In the genomic region with DNA sequence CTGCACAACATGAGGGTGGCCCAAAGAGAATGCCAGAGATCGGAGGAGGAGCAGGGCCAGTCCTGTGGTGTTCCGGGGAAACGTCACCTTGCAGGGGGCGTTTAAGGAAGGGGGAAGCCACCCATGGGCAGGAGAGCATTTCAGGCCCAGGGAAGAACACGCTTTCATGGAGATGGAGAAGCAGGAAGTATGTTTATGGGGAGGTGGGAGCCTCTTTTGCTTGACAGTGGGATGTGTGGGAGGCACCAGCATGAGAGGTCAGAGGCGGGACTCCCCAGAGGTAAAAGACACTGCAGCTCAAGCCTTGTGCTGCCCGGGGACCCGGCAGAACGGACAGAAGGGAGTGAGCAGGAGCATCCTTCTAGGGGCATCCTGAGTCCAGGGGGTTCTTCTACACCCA, we compare ENCODE assay signal across 19 cellular contexts. TPM values are rescaled to one million over a fixed set of nuclear protein-coding genes. Genes with fewer than 3 reads are reported as not detected.
A peak's percentile ranks its signal among the peaks of the same experiment; 100 is the strongest.
DNase-seq lines count a peak whose midpoint lies in the region; ATAC-seq and TF ChIP-seq lines count a peak whose summit lies in the region.
"Had no signal": no experiment of that assay in that cellular context is flagged by ENCODE, and none has a peak within 500 bp of the region (broad histone marks: within the 10 kb centered on the region; RNA-seq: fewer than 3 reads in every experiment).

No MANE protein-coding gene starts in this region.

- no peak overlapping the region for H2BK5ac ChIP-seq in neuronal stem cell (ENCODE audit: low read length)

- ATAC-seq in GM21786 (IDR thresholded peaks at IDR 0.05; ENCODE audit: unreplicated experiment) (no peak), left colon (no peak)
- ATAC-seq in natural killer cell treated with Interleukin-12 subunit alpha and Interleukin-12 subunit beta and Interleukin-15 and Interleukin-18, amount 100 ng/mL, for 72 hours: no peak
- ATAC-seq: K562 had no signal

- POLR2A ChIA-PET in MCF 10A (lab: Yijun Ruan, JAX): no interaction called here

- no peak overlapping the region for H3K27ac Mint-ChIP-seq in MCF 10A (ENCODE audit: low read depth, unreplicated experiment)
- no peak overlapping the region for H3K27ac Mint-ChIP-seq in natural killer cell treated with Interleukin-12 subunit alpha and Interleukin-12 subunit beta and Interleukin-15 and Interleukin-18, amount 100 ng/mL, for 72 hours
- H3K27ac Mint-ChIP-seq: CD8-positive, alpha-beta memory T cell; H9 had no signal

- no peak overlapping the region for H2BK120ac ChIP-seq in neuronal stem cell (ENCODE audit: low read depth, low read length)

- peak overlapping the region; percentile 87 for H3K14ac ChIP-seq in neuronal stem cell (ENCODE audit: low read length)

- no peak overlapping the region for H3K9ac ChIP-seq in neuronal stem cell (ENCODE audit: low read depth, low read length, poor library complexity)

- peak overlapping the region; percentile 7 for H3K18ac ChIP-seq in neuronal stem cell (ENCODE audit: low read length)

- no peak overlapping the region for H4K91ac ChIP-seq in neuronal stem cell (ENCODE audit: low read depth, low read length, poor library complexity)

- peaks cover 4% of the 10 kb centered on the region in 2 donors for H3K4me1 ChIP-seq in neuronal stem cell (ENCODE audit: control insufficient read depth in 2 of 2, insufficient read depth in 1 of 2, low read depth in 1 of 2, low read length in 2 of 2)

- peaks cover 8 to 11% of the 10 kb centered on the region in 2 donors for H3K9me3 ChIP-seq in neuronal stem cell (replicated peaks in 1 of 2; ENCODE audit: control insufficient read depth in 2 of 2, insufficient read depth in 1 of 2, low read depth in 1 of 2, low read length in 2 of 2)
- H3K9me3 ChIP-seq: BE2C, Caco-2 had no signal

- no peak overlapping the region for H3K4me2 ChIP-seq in neuronal stem cell (ENCODE audit: insufficient read depth, low read length, poor library complexity, severe bottlenecking)

- intact Hi-C loops in MCF 10A (cut with micrococcal nuclease) (no loop called here), left colon (cut with DNase I, micrococcal nuclease) (no loop called here)

- CTCF ChIA-PET in MCF 10A (lab: Yijun Ruan, JAX): no interaction called here

- no peaks in the 10 kb centered on the region for H3K4me1 Mint-ChIP-seq in MCF 10A (ENCODE audit: insufficient read depth, unreplicated experiment)
- peaks cover 3 to 6% of the 10 kb centered on the region in 2 donors for H3K4me1 Mint-ChIP-seq in natural killer cell treated with Interleukin-12 subunit alpha and Interleukin-12 subunit beta and Interleukin-15 and Interleukin-18, amount 100 ng/mL, for 72 hours (ENCODE audit: low read depth in 2 of 2)

- H3K36me3 ChIP-seq in neuronal stem cell (replicated peaks in 1 of 2; ENCODE audit: control insufficient read depth in 2 of 2, insufficient read depth in 2 of 2, low read length in 2 of 2): no peaks in the 10 kb centered on the region
- H3K36me3 ChIP-seq: BE2C had no signal

- DNase-seq in CD1c-positive myeloid dendritic cell (ENCODE audit: extremely low spot score) (peak; percentile 44), left kidney (ENCODE audit: low read depth, low spot score) (peak; percentile 49), neuronal stem cell (ENCODE audit: low spot score) (no peak), MCF 10A (ENCODE audit: unreplicated experiment) (no peak), left colon (no peak)
- DNase-seq in natural killer cell treated with Interleukin-12 subunit alpha and Interleukin-12 subunit beta and Interleukin-15 and Interleukin-18, amount 100 ng/mL, for 72 hours (ENCODE audit: low spot score): no peak
- DNase-seq: ACHN; BE2C; Caco-2; CD8-positive, alpha-beta memory T cell; GOT3; H9; IMR-90 had no signal

- H2AK5ac ChIP-seq in neuronal stem cell (ENCODE audit: low read depth, low read length): peak overlapping the region; percentile 32

- H3K27ac ChIP-seq in VCaP (peak overlapping the region; percentile 18; the same call in 1 of the 2 replicates), neuronal stem cell (replicated peaks; ENCODE audit: low read length) (no peak overlapping the region)
- H3K27ac ChIP-seq: HL-60 had no signal

- H3K79me1 ChIP-seq in neuronal stem cell (ENCODE audit: low read depth, low read length): no peaks in the 10 kb centered on the region

- no peak overlapping the region for H2BK12ac ChIP-seq in neuronal stem cell (ENCODE audit: low read length)

- no peak overlapping the region for H3K23ac ChIP-seq in neuronal stem cell (ENCODE audit: low read depth, low read length, poor library complexity)

- WGBS in neuronal stem cell (ENCODE audit: extremely low coverage in 2 of 2, insufficient read length in 2 of 2, insufficient replicate concordance in 1 of 2), 2 donors: no CpG with 5 or more reads among the region's 9 CpGs

- H4K8ac ChIP-seq in neuronal stem cell (ENCODE audit: low read depth, low read length): no peak overlapping the region

- no peaks in the 10 kb centered on the region for H3K36me3 Mint-ChIP-seq in MCF 10A (ENCODE audit: insufficient read depth, unreplicated experiment)
- no peaks in the 10 kb centered on the region for H3K36me3 Mint-ChIP-seq in natural killer cell treated with Interleukin-12 subunit alpha and Interleukin-12 subunit beta and Interleukin-15 and Interleukin-18, amount 100 ng/mL, for 72 hours
- H3K36me3 Mint-ChIP-seq: CD8-positive, alpha-beta memory T cell had no signal

- H3K4ac ChIP-seq in neuronal stem cell (ENCODE audit: low read length): no peak overlapping the region

- no peak overlapping the region for H2AFZ ChIP-seq in neuronal stem cell (ENCODE audit: low read length)

- H3K4me3 Mint-ChIP-seq in MCF 10A (ENCODE audit: unreplicated experiment): no peak overlapping the region
- H3K4me3 Mint-ChIP-seq in natural killer cell treated with Interleukin-12 subunit alpha and Interleukin-12 subunit beta and Interleukin-15 and Interleukin-18, amount 100 ng/mL, for 72 hours: no peak overlapping the region

- BruUV-seq in MCF 10A (replicated peaks; lab: Mats Ljungman, UMichigan): no TSS peak

- peak overlapping the region; percentile 52 for H2BK15ac ChIP-seq in neuronal stem cell (ENCODE audit: low read length)

- no peak overlapping the region for H3K4me3 ChIP-seq in neuronal stem cell (ENCODE audit: low read length in 2 of 2)
- H3K4me3 ChIP-seq: K562 had no signal

- H3K9me3 Mint-ChIP-seq in MCF 10A (ENCODE audit: unreplicated experiment): no peaks in the 10 kb centered on the region
- no peaks in the 10 kb centered on the region for H3K9me3 Mint-ChIP-seq in natural killer cell treated with Interleukin-12 subunit alpha and Interleukin-12 subunit beta and Interleukin-15 and Interleukin-18, amount 100 ng/mL, for 72 hours
- H3K9me3 Mint-ChIP-seq: CD8-positive, alpha-beta memory T cell had no signal

- H3K27me3 ChIP-seq in neuronal stem cell (ENCODE audit: control insufficient read depth in 3 of 3, insufficient read depth in 3 of 3, low read depth in 1 of 3, low read length in 3 of 3): peaks cover 0 to 68% (median 30%) of the 10 kb centered on the region in 3 experiments

- TF ChIP-seq CTCF in VCaP (conservative IDR thresholded peaks at IDR 0.05): no peak
- no peak for TF ChIP-seq CTCF in MCF 10A (IDR thresholded peaks at IDR 0.05; ENCODE audit: unreplicated experiment)

- H3K27me3 Mint-ChIP-seq in MCF 10A (ENCODE audit: insufficient read depth, unreplicated experiment): peaks cover 74% of the 10 kb centered on the region
- H3K27me3 Mint-ChIP-seq in natural killer cell treated with Interleukin-12 subunit alpha and Interleukin-12 subunit beta and Interleukin-15 and Interleukin-18, amount 100 ng/mL, for 72 hours: peaks cover 9 to 21% of the 10 kb centered on the region in 2 donors

RNA-seq across cellular contexts. Expression of a gene that starts 1.3 kb away (rescaled TPM):
- 0.03 TPM for polyA plus RNA-seq in neuronal stem cell (2013, experiment 1 of 2)
- polyA plus RNA-seq in neuronal stem cell (2013, experiment 2 of 2): 0.03 TPM
- total RNA-seq in MCF 10A (2022) (not detected in 2 replicates), left colon (not detected)
- total RNA-seq in natural killer cell treated with Interleukin-12 subunit alpha and Interleukin-12 subunit beta and Interleukin-15 and Interleukin-18, amount 100 ng/mL, for 72 hours: not detected
- total RNA-seq: Caco-2, H9, HT1080, IMR-90, K562 had no signal
- polyA plus RNA-seq: CD14-positive monocyte; CD8-positive, alpha-beta memory T cell; IMR-90 had no signal

Comparison
In these comparisons a context has a peak if more than half of its experiments do, and no peak if none do; other contexts are left out.
1. DNase-seq: peak in CD1c-positive myeloid dendritic cell (single experiment) and left kidney (single experiment); none in neuronal stem cell (single experiment), MCF 10A (single experiment), natural killer cell treated with Interleukin-12 subunit alpha and Interleukin-12 subunit beta and Interleukin-15 and Interleukin-18, amount 100 ng/mL, for 72 hours (single experiment) and left colon (0 of 2).